1 cellular context compared by ENCODE assay signal in genomic region chr10:3764626-3765375, GRCh38.
A peak's percentile ranks its signal among the peaks of the same experiment; 100 is the strongest.
TF ChIP-seq lines count a peak whose summit lies in the region.

No MANE protein-coding gene starts in this region.

TF ChIP-seq in HepG2, 621 proteins besides CTCF, POLR2A, EP300 and RAD21 (continued from another document and continues in another):
- TF ChIP-seq ZNF800 (CRISPR knock-in tag; IDR thresholded peaks at IDR 0.05) (0 out of 2 replicates have a peak, but pooled peaks have one; percentile 22), ZNF790 (CRISPR knock-in tag; IDR thresholded peaks at IDR 0.05; ENCODE audit: borderline replicate concordance) (no peak), ZNF777 (CRISPR knock-in tag; IDR thresholded peaks at IDR 0.05) (no peak), MEIS2 (CRISPR knock-in tag; IDR thresholded peaks at IDR 0.05) (peak; percentile 54; the same call in 1 of the 2 replicates), SCMH1 (CRISPR knock-in tag; IDR thresholded peaks at IDR 0.05; ENCODE audit: borderline replicate concordance) (no peak), ZBTB1 (CRISPR knock-in tag; IDR thresholded peaks at IDR 0.05; ENCODE audit: borderline replicate concordance) (no peak), ZNF614 (CRISPR knock-in tag; IDR thresholded peaks at IDR 0.05; ENCODE audit: borderline replicate concordance) (no peak), MAFK (conservative IDR thresholded peaks at IDR 0.05 in 1 of 2, IDR thresholded peaks at IDR 0.05 in 1 of 2; ENCODE audit: low read length in 2 of 2) (no peak), GATAD1 (CRISPR knock-in tag; IDR thresholded peaks at IDR 0.05) (0 out of 2 replicates have a peak, but pooled peaks have one; percentile 22), CERS6 (CRISPR knock-in tag; IDR thresholded peaks at IDR 0.05) (no peak), ZNF501 (CRISPR knock-in tag; IDR thresholded peaks at IDR 0.05) (no peak; the same call in 1 of the 2 replicates), PAF1 (CRISPR knock-in tag; IDR thresholded peaks at IDR 0.05) (no peak), REXO4 (CRISPR knock-in tag; IDR thresholded peaks at IDR 0.05; ENCODE audit: borderline replicate concordance) (no peak), MYC (CRISPR knock-in tag; IDR thresholded peaks at IDR 0.05; ENCODE audit: borderline replicate concordance) (no peak), ZNF629 (CRISPR knock-in tag; conservative IDR thresholded peaks at IDR 0.05) (peak; percentile 40), ZNF343 (CRISPR knock-in tag; IDR thresholded peaks at IDR 0.05) (no peak), E2F5 (CRISPR knock-in tag; conservative IDR thresholded peaks at IDR 0.05) (no peak), ZBTB40 (IDR thresholded peaks at IDR 0.05) (no peak), ZBTB40 (CRISPR knock-in tag; IDR thresholded peaks at IDR 0.05) (no peak), BCL6 (CRISPR knock-in tag; IDR thresholded peaks at IDR 0.05) (no peak), TCF7 (IDR thresholded peaks at IDR 0.05; ENCODE audit: low read depth) (peak; percentile 28; the same call in 1 of the 2 replicates), ZNF333 (CRISPR knock-in tag; IDR thresholded peaks at IDR 0.05; ENCODE audit: borderline replicate concordance) (no peak), ZNF431 (CRISPR knock-in tag; IDR thresholded peaks at IDR 0.05; ENCODE audit: borderline replicate concordance, low read depth) (0 out of 2 replicates have a peak, but pooled peaks have one; percentile 45), ZNF609 (CRISPR knock-in tag; IDR thresholded peaks at IDR 0.05; ENCODE audit: borderline replicate concordance) (peak; percentile 64; the same call in 1 of the 2 replicates), SMYD3 (CRISPR knock-in tag; IDR thresholded peaks at IDR 0.05) (no peak), ZNF496 (CRISPR knock-in tag; IDR thresholded peaks at IDR 0.05; ENCODE audit: insufficient replicate concordance) (no peak), MBNL3 (CRISPR knock-in tag; conservative IDR thresholded peaks at IDR 0.05) (no peak), ZFP90 (CRISPR knock-in tag; IDR thresholded peaks at IDR 0.05; ENCODE audit: borderline replicate concordance) (peak; percentile 49; the same call in 1 of the 2 replicates), KDM5B (CRISPR knock-in tag; IDR thresholded peaks at IDR 0.05; ENCODE audit: borderline replicate concordance) (no peak), SAP130 (CRISPR knock-in tag; IDR thresholded peaks at IDR 0.05; ENCODE audit: low read depth) (peak; percentile 45), SP1 (IDR thresholded peaks at IDR 0.05) (no peak), SP1 (CRISPR knock-in tag; IDR thresholded peaks at IDR 0.05) (no peak), ZBTB14 (CRISPR knock-in tag; IDR thresholded peaks at IDR 0.05) (no peak), ZNF264 (CRISPR knock-in tag; IDR thresholded peaks at IDR 0.05) (peak; percentile 44; the same call in 1 of the 2 replicates), ZNF414 (CRISPR knock-in tag; IDR thresholded peaks at IDR 0.05) (0 out of 2 replicates have a peak, but pooled peaks have one; percentile 71), BRD4 (CRISPR knock-in tag; IDR thresholded peaks at IDR 0.05) (peak; percentile 12; the same call in 1 of the 2 replicates), ATRX (CRISPR knock-in tag; IDR thresholded peaks at IDR 0.05; ENCODE audit: borderline replicate concordance) (no peak), ZNF570 (CRISPR knock-in tag; IDR thresholded peaks at IDR 0.05; ENCODE audit: borderline replicate concordance) (no peak)
